24 cellular contexts compared by ENCODE assay signal in genomic region chr9:35737143-35737542, GRCh38. TPM values are rescaled to one million over a fixed set of nuclear protein-coding genes. Genes with fewer than 3 reads are reported as not detected.
DNase-seq lines count a peak whose midpoint lies in the region; ATAC-seq and TF ChIP-seq lines count a peak whose summit lies in the region.
"Had no signal": no experiment of that assay in that cellular context is flagged by ENCODE, and none has a peak within 500 bp of the region (broad histone marks: within the 10 kb centered on the region; RNA-seq: fewer than 3 reads in every experiment).

No MANE protein-coding gene starts in this region.

- H3K9me3 ChIP-seq in A673 (ENCODE audit: low read depth, low read length, poor library complexity, severe bottlenecking) = no peaks in the 10 kb centered on the region
- no peaks in the 10 kb centered on the region for H3K9me3 ChIP-seq in PC-3 (ENCODE audit: low read length)
- H3K9me3 ChIP-seq in psoas muscle = no peaks in the 10 kb centered on the region
- H3K9me3 ChIP-seq: MG63 had no signal

- H3K79me2 ChIP-seq in PC-3 (ENCODE audit: low read length) = peaks cover 15% of the 10 kb centered on the region

- intact Hi-C loops in A673 (cut with micrococcal nuclease; ENCODE audit: unreplicated experiment) (loop anchor here (5.0 to 10.0 kb wide), 2 partner anchors 40 to 78 kb away; partner anchors contain the start of genes HINT2 and SPAG8), PC-3 (cut with micrococcal nuclease) (no loop called here), psoas muscle (cut with DNase I) (no loop called here)

- H3K9ac ChIP-seq in PC-3 (ENCODE audit: low read length) = no peak overlapping the region

- no peak for TF ChIP-seq CTCF in A673 (conservative IDR thresholded peaks at IDR 0.05; ENCODE audit: low read depth, low read length)
- TF ChIP-seq CTCF in PC-3 (conservative IDR thresholded peaks at IDR 0.05; ENCODE audit: low read depth, low read length) = no peak
- no peak for TF ChIP-seq CTCF in endothelial cell (IDR thresholded peaks at IDR 0.05; ENCODE audit: unreplicated experiment)
- TF ChIP-seq CTCF in psoas muscle (IDR thresholded peaks at IDR 0.05) = no peak

- H3K36me3 Mint-ChIP-seq in endothelial cell (ENCODE audit: low read depth, unreplicated experiment) = peaks cover 56% of the 10 kb centered on the region

- POLR2A ChIA-PET in A673 (lab: Charles Lee; ENCODE audit: low non-redundant PET) (no interaction called here), PC-3 (lab: Charles Lee; ENCODE audit: unreplicated experiment) (interaction anchor here (0.6 kb wide), 1 partner anchor 20 kb away, joined by 26 read pairs; no protein-coding TSS in a partner anchor)

- peak overlapping the region; percentile 66 for H3K4me3 Mint-ChIP-seq in endothelial cell (ENCODE audit: unreplicated experiment)

- H3K4me1 ChIP-seq in A673 (ENCODE audit: insufficient read depth, low read length, poor library complexity, severe bottlenecking) (no peaks in the 10 kb centered on the region), PC-3 (ENCODE audit: insufficient read depth, low read length) (peaks cover 12% of the 10 kb centered on the region), psoas muscle (peaks cover 11% of the 10 kb centered on the region)

- H3K27ac Mint-ChIP-seq in endothelial cell (ENCODE audit: unreplicated experiment) = peak overlapping the region; percentile 31

- CTCF ChIA-PET in A673 (lab: Charles Lee) (interaction anchor here (0.5 kb wide), 1 partner anchor 40 kb away, joined by 6 read pairs; no protein-coding TSS in a partner anchor), PC-3 (lab: Charles Lee) (no interaction called here)

- no peaks in the 10 kb centered on the region for H3F3A ChIP-seq in PC-3 (ENCODE audit: low read length, unreplicated experiment)

- no peaks in the 10 kb centered on the region for H3K9me2 ChIP-seq in PC-3 (replicated peaks; ENCODE audit: low read length)

- H3K27me3 Mint-ChIP-seq in endothelial cell (ENCODE audit: unreplicated experiment) = peaks cover 4% of the 10 kb centered on the region
- H3K27me3 Mint-ChIP-seq: CD8-positive, alpha-beta memory T cell had no signal

- WGBS in psoas muscle, 3 donors = 50 to 59% (median 55%) methylated on average over 7 of the region's 7 CpGs

- H3K4me1 Mint-ChIP-seq in endothelial cell (ENCODE audit: unreplicated experiment) = peaks cover 18% of the 10 kb centered on the region

- H3K27ac ChIP-seq in A673 (ENCODE audit: low read depth, low read length, poor library complexity, severe bottlenecking) (no peak overlapping the region), PC-3 (ENCODE audit: low read length) (no peak overlapping the region), psoas muscle (peak overlapping the region; percentile 53)

- H4K20me1 ChIP-seq in PC-3 (ENCODE audit: low read length) = no peaks in the 10 kb centered on the region

- TSS peak; percentile 46 for BruUV-seq in A673 (replicated peaks; lab: Mats Ljungman, UMichigan)
- TSS peak; percentile 14 for BruUV-seq in PC-3 (replicated peaks; lab: Mats Ljungman, UMichigan)

- ATAC-seq in PC-3 = no peak
- ATAC-seq in psoas muscle = no peak
- ATAC-seq: SK-N-SH treated with all-trans-retinoic acid at 6 μM for 48 hours had no signal

- H3K36me3 ChIP-seq in A673 (ENCODE audit: insufficient read depth, low read length, poor library complexity, severe bottlenecking) (peaks cover 62% of the 10 kb centered on the region), PC-3 (ENCODE audit: low read depth, low read length) (peaks cover 47% of the 10 kb centered on the region), psoas muscle (ENCODE audit: insufficient read depth in 1 of 2, low read depth in 1 of 2) (peaks cover 31 to 90% of the 10 kb centered on the region in 2 donors)

- H2AFZ ChIP-seq in PC-3 (ENCODE audit: low read length) = no peak overlapping the region

- H3K4me2 ChIP-seq in PC-3 (ENCODE audit: low read length) = no peak overlapping the region

- DNase-seq in A673 (ENCODE audit: low spot score) (no peak), PC-3 (no peak), endothelial cell (ENCODE audit: low spot score) (no peak), psoas muscle (no peak), COLO829 (ENCODE audit: low spot score) (no peak), superior temporal gyrus (ENCODE audit: extremely low spot score) (no peak)
- DNase-seq in activated effector memory CD4-positive, alpha-beta T cell treated with anti-CD3 and anti-CD28 coated beads, Interleukin-2, amount 50 U/mL, for 16 hours = no peak
- DNase-seq: ACHN; C1 segment of cervical spinal cord; CD8-positive, alpha-beta memory T cell; DMS79; GOT3; IMR-90; Kasumi-1; MG63; NCI-H1048; NCI-H1436 treated with DMSO at 0.1 percent for 48 hours; NCI-H2029 treated with DMSO at 0.1 percent for 48 hours; NCI-H2171; NCI-H446; NK-92 treated with Interleukin-12 subunit alpha and Interleukin-12 subunit beta, amount 100 ng/mL, for 24 hours; SHP77 treated with DMSO at 0.1 percent for 48 hours had no signal

- H3K4me3 ChIP-seq in A673 (ENCODE audit: low read depth, low read length, poor library complexity, severe bottlenecking) = no peak overlapping the region
- no peak overlapping the region for H3K4me3 ChIP-seq in PC-3 (ENCODE audit: low read length)
- no peak overlapping the region for H3K4me3 ChIP-seq in psoas muscle
- H3K4me3 ChIP-seq: MG63 had no signal

- H3K27me3 ChIP-seq in A673 (replicated peaks; ENCODE audit: insufficient read depth, low read depth, low read length, poor library complexity) (no peaks in the 10 kb centered on the region), PC-3 (ENCODE audit: low read length) (no peaks in the 10 kb centered on the region), psoas muscle (ENCODE audit: insufficient read depth in 3 of 3, low read length in 2 of 3) (no peaks in the 10 kb centered on the region)
- H3K27me3 ChIP-seq: MG63 had no signal

- H3K9me3 Mint-ChIP-seq in endothelial cell (ENCODE audit: unreplicated experiment) = no peaks in the 10 kb centered on the region
- H3K9me3 Mint-ChIP-seq: CD8-positive, alpha-beta memory T cell had no signal

RNA-seq across cellular contexts. Expression of gene CREB3, which starts 4.7 kb away (rescaled TPM):
- total RNA-seq in A673 (2021) (27.6 and 29.1 TPM in 2 replicates), PC-3 (2014; rRNA removed) (34.8 and 47.1 TPM in 2 replicates), endothelial cell (ENCODE audit: unreplicated experiment) (29.2 TPM), psoas muscle (10 to 100 TPM; 16.1 to 22.4 (median 20.5) TPM)
- polyA plus RNA-seq in psoas muscle = 10 to 100 TPM; 20.9 to 55.1 (median 27.8) TPM

RNA-seq across cellular contexts. Expression of gene TLN1, which starts 5.1 kb away (rescaled TPM):
- total RNA-seq in A673 (2021) (173 and 178 TPM in 2 replicates), PC-3 (2014; rRNA removed) (118 and 153 TPM in 2 replicates), endothelial cell (ENCODE audit: unreplicated experiment) (370 TPM), psoas muscle (100 to 1,000 TPM; 146 to 212 (median 152) TPM)
- 100 to 1,000 TPM in 1 of 3 donors, 10 to 100 TPM in 2; 88.2 to 320 (median 96.5) TPM for polyA plus RNA-seq in psoas muscle

RNA-seq across cellular contexts. Expression of gene GBA2, which starts 11.9 kb away (rescaled TPM):
- total RNA-seq in A673 (2021) = 67.6 and 70.5 TPM in 2 replicates
- total RNA-seq in PC-3 (2014; rRNA removed) = 60.9 and 81.7 TPM in 2 replicates
- 200 TPM for total RNA-seq in endothelial cell (ENCODE audit: unreplicated experiment)
- total RNA-seq in psoas muscle = 10 to 100 TPM; 36.1 to 83.6 (median 50.1) TPM
- polyA plus RNA-seq in psoas muscle = 100 to 1,000 TPM in 1 of 3 donors, 10 to 100 TPM in 2; 47.0 to 107 (median 47.4) TPM

RNA-seq across cellular contexts. Expression of gene RGP1, which starts 11.9 kb away (rescaled TPM):
- total RNA-seq in A673 (2021) (21.9 and 26.3 TPM in 2 replicates), PC-3 (2014; rRNA removed) (13.8 and 14.3 TPM in 2 replicates), endothelial cell (ENCODE audit: unreplicated experiment) (51.4 TPM), psoas muscle (10 to 100 TPM; 32.3 to 51.0 (median 37.4) TPM)
- polyA plus RNA-seq in psoas muscle = 10 to 100 TPM; 10.7 to 34.6 (median 24.0) TPM

RNA-seq across cellular contexts. Expression of gene MSMP, which starts 16.9 kb away (rescaled TPM):
- not detected in 2 replicates for total RNA-seq in A673 (2021)
- total RNA-seq in PC-3 (2014; rRNA removed) = 145 and 149 TPM in 2 replicates
- total RNA-seq in endothelial cell (ENCODE audit: unreplicated experiment) = 2.8 TPM
- total RNA-seq in psoas muscle = not detected
- polyA plus RNA-seq in psoas muscle = 1 to 10 TPM in 1 of 3 donors, under 1 TPM in 1, not detected in 1; 0.16 to 1.2 TPM
- total RNA-seq: IMR-90, RPMI7951 had no signal
- polyA plus RNA-seq: CD8-positive, alpha-beta memory T cell; IMR-90 had no signal
